In genomic region chr7:6649241-6649961, GRCh38 we compare ENCODE assay signal across 18 cellular contexts. TPM values are rescaled to one million over a fixed set of nuclear protein-coding genes. Genes with fewer than 3 reads are reported as not detected.
DNase-seq lines count a peak whose midpoint lies in the region; ATAC-seq, FAIRE-seq and TF ChIP-seq lines count a peak whose summit lies in the region.
"Had no signal": no experiment of that assay in that cellular context is flagged by ENCODE, and none has a peak within 500 bp of the region (broad histone marks: within the 10 kb centered on the region; RNA-seq: fewer than 3 reads in every experiment).

No MANE protein-coding gene starts in this region.

- H4K91ac ChIP-seq in H1 (replicated peaks; ENCODE audit: insufficient read length, low read length), result no peak overlapping the region

- no peak overlapping the region for H2AFZ ChIP-seq in H1 (ENCODE audit: low read length)

- no peak overlapping the region for H3K56ac ChIP-seq in H1 (replicated peaks; ENCODE audit: insufficient read length, low read depth, low read length)

- H3K14ac ChIP-seq in H1 (ENCODE audit: insufficient read length), result no peak overlapping the region

- H3K9me3 ChIP-seq in H1 (ENCODE audit: insufficient read depth in 2 of 2, low read depth in 1 of 2, low read length in 1 of 2), result no peaks in the 10 kb centered on the region; a peak in 1 of 4 replicates

- no peak overlapping the region for H3K23ac ChIP-seq in H1 (ENCODE audit: insufficient read length)

- no peak overlapping the region for H2BK120ac ChIP-seq in H1 (replicated peaks; ENCODE audit: low read depth, low read length)

- no peaks in the 10 kb centered on the region for H3K4me1 ChIP-seq in H1 (replicated peaks in 1 of 4; ENCODE audit: control insufficient read depth in 3 of 4, insufficient read depth in 4 of 4, low read length in 3 of 4)
- H3K4me1 ChIP-seq: SJSA1 had no signal

- no peaks in the 10 kb centered on the region; a peak in 1 of 7 replicates for H3K27me3 ChIP-seq in H1 (replicated peaks in 1 of 4; ENCODE audit: control insufficient read depth in 3 of 4, extremely low read depth in 1 of 4, insufficient read depth in 3 of 4, low read length in 3 of 4)
- H3K27me3 ChIP-seq: SJSA1 had no signal

- POLR2A ChIA-PET in H1 (lab: Charles Lee; ENCODE audit: partially characterized antibody), result interaction anchor here (0.6 to 1.5 kb wide), 4 partner anchors 10 to 97 kb away, joined by 3 to 7 read pairs (median 4); no protein-coding TSS in a partner anchor

- no peak overlapping the region for H2BK12ac ChIP-seq in H1 (ENCODE audit: low read depth, low read length)

- no peaks in the 10 kb centered on the region; the same call in 1 of the 2 replicates for H3K79me1 ChIP-seq in H1 (ENCODE audit: low read depth, low read length)

- no peak overlapping the region for H4K5ac ChIP-seq in H1 (ENCODE audit: insufficient read length, low read depth, low read length)

- no peak for FAIRE-seq in H1 (lab: Jason Lieb, UNC)
- FAIRE-seq: GM19239, H54 had no signal

- H3K4me3 ChIP-seq in H1 (ENCODE audit: extremely low read depth in 1 of 4, insufficient read depth in 2 of 4, low read depth in 3 of 4, low read length in 4 of 4), result no peak overlapping the region
- H3K4me3 ChIP-seq: SJSA1 had no signal

- peak overlapping the region; percentile 8; the same call in 1 of the 2 replicates for H4K8ac ChIP-seq in H1 (ENCODE audit: extremely low read depth, insufficient read depth, low read length)

- TF ChIP-seq CTCF in H1 (IDR thresholded peaks at IDR 0.05; ENCODE audit: control extremely low read depth in 1 of 3, insufficient read depth in 1 of 3, low read depth in 1 of 3, low read length in 3 of 3), result no peak

- no peak overlapping the region for H3K27ac ChIP-seq in H1 (ENCODE audit: low read depth, low read length)
- H3K27ac ChIP-seq: RWPE1, SJSA1 had no signal

- CTCF ChIA-PET in H1 (lab: Charles Lee; ENCODE audit: partially characterized antibody), result interaction anchor here (0.9 to 1.7 kb wide), 2 partner anchors 9 to 38 kb away, joined by 3 to 6 read pairs; no protein-coding TSS in a partner anchor

- DNase-seq in Right ventricle myocardium superior (peak; percentile 32), left cardiac atrium (no peak), H1 (ENCODE audit: low read depth in 1 of 2, low spot score in 2 of 2) (no peak), posterior vena cava (ENCODE audit: low spot score) (peak; percentile 75), kidney tubule cell (ENCODE audit: low spot score) (no peak), NCI-H345 treated with DMSO at 0.1 percent for 48 hours (lab: John Stamatoyannopoulos, UW; ENCODE audit: unreplicated experiment) (no peak), NCI-H1048 (lab: John Stamatoyannopoulos, UW) (no peak)
- DNase-seq: DMS53, NCI-H1417 treated with DMSO at 0.1 percent for 48 hours, NCI-H2029 treated with DMSO at 0.1 percent for 48 hours, NCI-H2171 treated with DMSO at 0.1 percent for 48 hours, NCI-H774, PC-3 had no signal

- no peak overlapping the region for H2BK5ac ChIP-seq in H1 (ENCODE audit: low read depth, low read length)

- H3K36me3 ChIP-seq in H1 (ENCODE audit: control insufficient read depth in 2 of 4, insufficient read depth in 4 of 4, low read length in 3 of 4), result peaks cover 0 to 28% (median 4%) of the 10 kb centered on the region in 4 experiments; a peak in 5 of 8 replicates

- TF ChIP-seq RAD21 in H1 (IDR thresholded peaks at IDR 0.05 in 1 of 2, conservative IDR thresholded peaks at IDR 0.05 in 1 of 2; ENCODE audit: low read depth in 2 of 2, low read length in 2 of 2), result no peak

- no peak overlapping the region for H2BK15ac ChIP-seq in H1 (ENCODE audit: low read length)

- intact Hi-C loops in Right ventricle myocardium superior (cut with DNase I), result no loop called here
- intact Hi-C loops in left cardiac atrium (cut with DNase I), result no loop called here
- intact Hi-C loops in posterior vena cava (cut with DNase I), result no loop called here

- ATAC-seq in Right ventricle myocardium superior (ENCODE audit: poor library complexity), result no peak
- no peak for ATAC-seq in left cardiac atrium
- ATAC-seq in GM18519 (IDR thresholded peaks at IDR 0.05; ENCODE audit: low FRiP score, unreplicated experiment), result no peak
- ATAC-seq: PC-3 had no signal

- 85% methylated on average over 13 of the region's 13 CpGs; no CpG with 5 or more reads in 1 of the 2 experiments for WGBS in H1 (ENCODE audit: extremely low coverage in 1 of 2, insufficient coverage in 1 of 2, insufficient read length in 1 of 2, insufficient replicate concordance in 2 of 2, low coverage in 1 of 2, low lambda C conversion rate in 2 of 2, missing lambda C conversion rate in 1 of 2), 2 experiments

- peaks cover 0 to 2% of the 10 kb centered on the region in 2 experiments for H4K20me1 ChIP-seq in H1 (replicated peaks in 1 of 2; ENCODE audit: control insufficient read depth in 1 of 2, insufficient read depth in 2 of 2, low read length in 2 of 2)

- H3K9ac ChIP-seq in H1 (replicated peaks in 1 of 4; ENCODE audit: extremely low read depth in 1 of 4, low read depth in 3 of 4, low read length in 3 of 4), result no peak overlapping the region

- TF ChIP-seq POLR2A in H1 (IDR thresholded peaks at IDR 0.05; ENCODE audit: control extremely low read depth in 1 of 2, low read depth in 2 of 2, low read length in 2 of 2), result no peak

- no peak overlapping the region for H3K18ac ChIP-seq in H1 (ENCODE audit: extremely low read depth, low read length)

- H3K4ac ChIP-seq in H1 (replicated peaks; ENCODE audit: insufficient read length, low read depth, low read length), result no peak overlapping the region

- H3K4me2 ChIP-seq in H1 (ENCODE audit: insufficient read depth in 1 of 2, low read depth in 2 of 2, low read length in 2 of 2), result no peak overlapping the region

- no peak for TF ChIP-seq EP300 in H1 (IDR thresholded peaks at IDR 0.05; ENCODE audit: borderline replicate concordance in 1 of 2, low read depth in 2 of 2, low read length in 2 of 2)

- H2BK20ac ChIP-seq in H1 (ENCODE audit: low read length), result no peak overlapping the region

- no peaks in the 10 kb centered on the region for H3K79me2 ChIP-seq in H1 (ENCODE audit: control insufficient read depth in 1 of 2, insufficient read depth in 2 of 2, low read length in 2 of 2)

- no peaks in the 10 kb centered on the region for H3K23me2 ChIP-seq in H1 (ENCODE audit: low read depth, low read length)

- H2AK5ac ChIP-seq in H1 (ENCODE audit: low read depth, low read length), result no peak overlapping the region

TF ChIP-seq in H1, 55 proteins besides CTCF, POLR2A, EP300 and RAD21 (continues in another document):
- TF ChIP-seq ZNF274 (IDR thresholded peaks at IDR 0.05; ENCODE audit: borderline replicate concordance, extremely low read depth, low read length) (no peak), ASH2L (IDR thresholded peaks at IDR 0.05; ENCODE audit: low read length) (no peak)

RNA-seq across cellular contexts. Expression of gene ZNF316, which starts 12.3 kb away (rescaled TPM):
- total RNA-seq in Right ventricle myocardium superior (16.2 TPM), left cardiac atrium (10 to 100 TPM; 16.7 to 18.3 TPM), posterior vena cava (10 to 100 TPM; 16.1 to 22.5 TPM)
- 13.7 and 15.5 TPM in 2 replicates for total RNA-seq in H1 (2021; fragmentation: NEBNext Ultra II Directional; extraction: Animal tissue kit (Norgen Biotek cat#: 25700))
- polyA plus RNA-seq in H1 (2011; rRNA removed), result 3.6 and 6.3 TPM in 2 replicates
- 5.4 TPM for polyA plus RNA-seq in H1 (2011; cell fraction: cytosol; rRNA removed)
- polyA plus RNA-seq in H1 (2011; cell fraction: nucleus; rRNA removed), result 12.3 TPM
- 7.2 to 11.4 TPM (median 10.5 TPM) in 4 replicates for polyA plus RNA-seq in H1 (2012, experiment 1 of 2)
- 4.4 TPM for polyA plus RNA-seq in H1 (2012, experiment 2 of 2)
- polyA plus RNA-seq in H1 (2013, experiment 1 of 2), result 4.5 TPM
- 4.4 TPM for polyA plus RNA-seq in H1 (2013, experiment 2 of 2)
- polyA minus RNA-seq in H1 (2011; rRNA and poly(A)+ RNA removed), result 1.4 and 3.9 TPM in 2 replicates
- polyA minus RNA-seq in H1 (2011; cell fraction: cytosol; rRNA and poly(A)+ RNA removed), result 5.4 TPM
- polyA minus RNA-seq in H1 (2011; cell fraction: nucleus; rRNA and poly(A)+ RNA removed), result 4.3 TPM

RNA-seq across cellular contexts. Expression of gene ZNF853, which starts 34.0 kb away (rescaled TPM):
- total RNA-seq in Right ventricle myocardium superior, result 10.7 TPM
- 10 to 100 TPM; 12.6 to 12.8 TPM for total RNA-seq in left cardiac atrium
- total RNA-seq in H1 (2021; fragmentation: NEBNext Ultra II Directional; extraction: Animal tissue kit (Norgen Biotek cat#: 25700)), result 5.5 and 5.7 TPM in 2 replicates
- 4.3 and 4.4 TPM in 2 replicates for polyA plus RNA-seq in H1 (2011; rRNA removed)
- 5.4 TPM for polyA plus RNA-seq in H1 (2011; cell fraction: cytosol; rRNA removed)
- polyA plus RNA-seq in H1 (2011; cell fraction: nucleus; rRNA removed), result 6.3 TPM
- 2.0 to 4.2 TPM (median 3.2 TPM) in 4 replicates for polyA plus RNA-seq in H1 (2012, experiment 1 of 2)
- polyA plus RNA-seq in H1 (2012, experiment 2 of 2), result 2.2 TPM
- polyA plus RNA-seq in H1 (2013, experiment 1 of 2), result 4.1 TPM
- polyA plus RNA-seq in H1 (2013, experiment 2 of 2), result 4.0 TPM
- polyA minus RNA-seq in H1 (2011; rRNA and poly(A)+ RNA removed), result 9.9 and 11.6 TPM in 2 replicates
- 6.5 TPM for polyA minus RNA-seq in H1 (2011; cell fraction: cytosol; rRNA and poly(A)+ RNA removed)
- polyA minus RNA-seq in H1 (2011; cell fraction: nucleus; rRNA and poly(A)+ RNA removed), result 5.6 TPM
- 10 to 100 TPM in 1 of 2 donors, 1 to 10 TPM in 1; 8.1 to 11.9 TPM for total RNA-seq in posterior vena cava

RNA-seq across cellular contexts. Expression of gene ZNF12, which starts 57.3 kb away (rescaled TPM):
- total RNA-seq in Right ventricle myocardium superior, result 12.3 TPM
- 10 to 100 TPM; 13.6 to 25.5 TPM for total RNA-seq in left cardiac atrium
- total RNA-seq in H1 (2021; fragmentation: NEBNext Ultra II Directional; extraction: Animal tissue kit (Norgen Biotek cat#: 25700)), result 16.2 and 16.8 TPM in 2 replicates
- polyA plus RNA-seq in H1 (2011; rRNA removed), result 5.0 and 6.7 TPM in 2 replicates
- 8.1 TPM for polyA plus RNA-seq in H1 (2011; cell fraction: cytosol; rRNA removed)
- polyA plus RNA-seq in H1 (2011; cell fraction: nucleus; rRNA removed), result 13.2 TPM
- 4.8 to 10.1 TPM (median 6.5 TPM) in 4 replicates for polyA plus RNA-seq in H1 (2012, experiment 1 of 2)
- 0.54 TPM for polyA plus RNA-seq in H1 (2012, experiment 2 of 2)
- polyA plus RNA-seq in H1 (2013, experiment 1 of 2), result 10.3 TPM
- 10.2 TPM for polyA plus RNA-seq in H1 (2013, experiment 2 of 2)
- polyA minus RNA-seq in H1 (2011; rRNA and poly(A)+ RNA removed), result 12.9 and 21.0 TPM in 2 replicates
- 16.0 TPM for polyA minus RNA-seq in H1 (2011; cell fraction: cytosol; rRNA and poly(A)+ RNA removed)
- 23.3 TPM for polyA minus RNA-seq in H1 (2011; cell fraction: nucleus; rRNA and poly(A)+ RNA removed)
- total RNA-seq in posterior vena cava, result 10 to 100 TPM; 22.6 to 25.0 TPM

RNA-seq across cellular contexts. Expression of gene INTS15, which starts 59.6 kb away (rescaled TPM):
- total RNA-seq in Right ventricle myocardium superior, result 15.6 TPM
- total RNA-seq in left cardiac atrium, result 10 to 100 TPM; 15.1 to 17.8 TPM
- total RNA-seq in H1 (2021; fragmentation: NEBNext Ultra II Directional; extraction: Animal tissue kit (Norgen Biotek cat#: 25700)), result 25.7 and 26.1 TPM in 2 replicates
- polyA plus RNA-seq in H1 (2011; rRNA removed), result 23.0 and 37.3 TPM in 2 replicates
- 21.9 TPM for polyA plus RNA-seq in H1 (2011; cell fraction: cytosol; rRNA removed)
- polyA plus RNA-seq in H1 (2011; cell fraction: nucleus; rRNA removed), result 30.1 TPM
- 18.8 to 22.4 TPM (median 19.7 TPM) in 4 replicates for polyA plus RNA-seq in H1 (2012, experiment 1 of 2)
- 26.1 TPM for polyA plus RNA-seq in H1 (2012, experiment 2 of 2)
- polyA plus RNA-seq in H1 (2013, experiment 1 of 2), result 18.3 TPM
- 18.0 TPM for polyA plus RNA-seq in H1 (2013, experiment 2 of 2)
- polyA minus RNA-seq in H1 (2011; rRNA and poly(A)+ RNA removed), result 12.6 and 15.0 TPM in 2 replicates
- 18.3 TPM for polyA minus RNA-seq in H1 (2011; cell fraction: cytosol; rRNA and poly(A)+ RNA removed)
- 12.6 TPM for polyA minus RNA-seq in H1 (2011; cell fraction: nucleus; rRNA and poly(A)+ RNA removed)
- 10 to 100 TPM; 16.0 to 20.6 TPM for total RNA-seq in posterior vena cava

Comparison
In these comparisons a context has a peak if more than half of its experiments do, and no peak if none do; other contexts are left out.
1. DNase-seq: peak in Right ventricle myocardium superior (single experiment) and posterior vena cava (single experiment); none in left cardiac atrium (single experiment), H1 (0 of 2), kidney tubule cell (single experiment), NCI-H345 treated with DMSO at 0.1 percent for 48 hours (single experiment) and NCI-H1048 (single experiment).